ENCODE assay signal across 8 cellular contexts in the genomic region with DNA sequence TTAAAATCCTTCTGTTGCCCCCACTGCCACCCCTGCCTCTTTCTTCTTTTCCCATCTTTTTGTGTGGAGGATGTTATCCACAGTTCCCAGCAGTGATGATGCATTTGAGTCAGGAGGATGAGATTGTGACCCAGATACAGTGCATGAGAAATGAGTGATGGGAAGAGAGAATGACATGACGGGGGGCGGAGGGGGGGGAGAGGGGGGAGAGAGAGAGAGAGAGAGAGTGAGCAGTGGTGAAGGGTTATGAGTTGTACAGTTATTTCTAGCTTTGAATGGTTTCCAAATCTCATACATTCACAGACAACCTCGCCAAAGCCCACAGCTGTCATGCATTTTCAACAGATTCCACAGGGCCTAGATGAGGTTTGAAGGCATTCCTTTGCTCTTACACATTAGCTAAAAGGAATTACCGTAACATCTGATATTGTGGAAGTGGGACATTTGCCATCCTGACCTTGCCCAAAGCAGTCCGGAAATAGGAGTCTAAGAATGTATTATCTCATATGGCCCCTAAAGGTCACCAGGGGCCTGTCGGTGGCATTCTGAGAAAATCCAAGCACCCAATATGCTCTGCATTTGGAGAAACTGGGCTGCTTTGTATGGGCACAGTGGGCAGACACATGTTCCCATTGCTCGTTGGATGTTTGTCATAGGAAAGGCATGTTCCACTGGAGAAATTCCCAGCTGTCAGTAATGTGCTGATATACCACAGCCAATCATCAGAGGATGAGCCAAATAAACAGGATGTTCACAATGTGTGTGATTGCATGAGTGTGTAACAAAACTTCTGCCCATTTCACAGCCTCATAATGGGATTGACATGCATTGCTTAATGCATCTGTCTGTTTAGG.
DNase-seq lines count a peak whose midpoint lies in the region; ATAC-seq and TF ChIP-seq lines count a peak whose summit lies in the region.

No MANE protein-coding gene starts in this region.

- no peaks in the 10 kb centered on the region for H3K36me3 ChIP-seq in parathyroid adenoma (ENCODE audit: control insufficient read depth, insufficient read depth, low read length)

- no peaks in the 10 kb centered on the region for H3K27me3 ChIP-seq in parathyroid adenoma (ENCODE audit: control insufficient read depth, insufficient read depth, low read length)

- no peaks in the 10 kb centered on the region for H3K4me1 ChIP-seq in parathyroid adenoma

- TF ChIP-seq CTCF in parathyroid adenoma (IDR thresholded peaks at IDR 0.05), result no peak

- no peaks in the 10 kb centered on the region for H3K9me3 ChIP-seq in parathyroid adenoma (ENCODE audit: control insufficient read depth, low read length)

- H3K4me2 ChIP-seq in parathyroid adenoma (ENCODE audit: low read length), result no peak overlapping the region

- no peak for ATAC-seq in activated CD4-positive, CD25-positive, alpha-beta regulatory T cell treated with anti-CD3 and anti-CD28 coated beads, Interleukin-2, amount 50 U/mL, for 24 hours
- ATAC-seq in HG03039 (IDR thresholded peaks at IDR 0.05; ENCODE audit: unreplicated experiment), result no peak

- peak; percentile 47 for DNase-seq in Caki2 (ENCODE audit: low read depth)
- peak; percentile 59 for DNase-seq in SW480 (ENCODE audit: low spot score)
- peak; percentile 97 for DNase-seq in foreskin melanocyte
- no peak for DNase-seq in NCI-H524 treated with DMSO at 0.1 percent for 48 hours (lab: John Stamatoyannopoulos, UW)
- no peak for DNase-seq in NCI-H1092 (lab: John Stamatoyannopoulos, UW)

- H3K4me3 ChIP-seq in parathyroid adenoma (ENCODE audit: low read depth, low read length), result no peak overlapping the region

- in situ Hi-C loops in Caki2 (cut with HindIII; ENCODE audit: low pct_unique_long_range_greater_than_20kb, low sequenced_read_pairs), result no loop called here

- H2AFZ ChIP-seq in parathyroid adenoma, result peak overlapping the region; percentile 33

- H3K79me2 ChIP-seq in parathyroid adenoma, result no peaks in the 10 kb centered on the region

- no peak overlapping the region for H3K9ac ChIP-seq in parathyroid adenoma

- H3K27ac ChIP-seq in parathyroid adenoma, result peak overlapping the region; percentile 75

Comparison
In these comparisons a context has a peak if more than half of its experiments do, and no peak if none do; other contexts are left out.
1. DNase-seq: peak in Caki2 (single experiment), SW480 (single experiment) and foreskin melanocyte (single experiment); none in NCI-H524 treated with DMSO at 0.1 percent for 48 hours (single experiment) and NCI-H1092 (single experiment).